Comparison of ENCODE assay signal across 9 cellular contexts in the genomic region with DNA sequence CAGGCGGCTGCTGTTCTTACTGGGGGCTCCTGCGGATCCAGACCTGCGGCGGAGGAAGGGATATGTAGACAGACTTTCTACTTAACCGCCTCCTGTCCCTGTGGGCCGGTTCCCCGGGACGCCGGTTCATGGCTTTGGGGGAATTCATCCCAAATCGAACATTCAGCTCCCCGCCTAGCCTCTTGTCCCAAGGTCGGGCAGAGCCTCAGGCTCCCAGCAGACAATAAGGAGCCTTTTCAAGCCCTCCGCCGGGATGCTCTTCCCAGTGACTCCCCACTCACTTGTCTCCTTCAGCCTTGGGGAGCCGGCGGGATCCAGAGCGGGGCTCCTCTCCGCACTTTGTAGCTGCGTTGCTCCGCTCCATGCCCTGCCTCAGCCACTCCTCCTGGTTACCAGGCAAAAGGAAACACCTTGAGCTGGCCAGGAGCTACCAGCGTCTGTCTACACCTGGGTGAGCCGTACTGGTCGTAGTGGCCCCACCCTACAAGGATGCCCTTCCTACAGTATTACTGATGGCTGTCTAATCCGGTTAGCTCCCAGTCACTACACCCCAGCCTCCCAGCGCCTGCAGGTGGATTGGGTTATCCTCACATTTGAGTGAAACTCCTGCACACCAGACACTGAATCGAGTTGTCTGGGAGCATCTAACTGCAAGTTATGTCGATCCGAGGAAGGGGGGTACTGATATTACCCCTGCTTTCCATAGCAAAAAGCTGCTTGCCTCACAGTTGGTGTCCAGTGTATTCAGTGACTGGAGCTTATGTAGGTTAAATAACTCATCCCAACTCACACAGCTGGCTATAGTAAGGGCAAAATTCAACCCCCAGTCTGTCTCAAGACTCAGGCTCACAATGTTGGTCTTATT. TPM values are rescaled to one million over a fixed set of nuclear protein-coding genes. Genes with fewer than 3 reads are reported as not detected.
DNase-seq lines count a peak whose midpoint lies in the region; TF ChIP-seq lines count a peak whose summit lies in the region.
"Had no signal": no experiment of that assay in that cellular context is flagged by ENCODE, and none has a peak within 500 bp of the region (broad histone marks: within the 10 kb centered on the region; RNA-seq: fewer than 3 reads in every experiment).

A gene with protein sequence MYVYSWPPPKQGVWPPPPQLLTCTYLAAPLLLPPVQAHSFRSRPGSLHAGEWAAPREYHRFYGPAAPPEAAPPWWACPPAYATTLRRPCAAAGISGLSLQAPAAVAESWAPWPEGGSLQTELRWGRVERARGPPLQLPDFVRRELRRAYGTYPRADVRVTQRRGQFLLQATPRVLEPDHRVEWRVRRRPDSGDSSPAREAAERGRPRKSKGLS (minus strand): TSS at position 439 of the 865 bp plus-strand sequence. CDS start 450 bp downstream, outside the sequence.

- peaks cover 8% of the 10 kb centered on the region; the same call in 1 of the 2 replicates for H3F3A ChIP-seq in SU-DHL-6 (ENCODE audit: insufficient read depth)

- no peaks in the 10 kb centered on the region for H3K4me1 ChIP-seq in rectal smooth muscle tissue (ENCODE audit: control insufficient read depth, insufficient read depth, low read length)

- H3K4me3 ChIP-seq in SU-DHL-6 (ENCODE audit: insufficient read depth, low read length, poor library complexity, severe bottlenecking): peak within 1 kb of the TSS; percentile 91
- peak within 1 kb of the TSS; percentile 52 for H3K4me3 ChIP-seq in fibroblast of mammary gland (ENCODE audit: control insufficient read depth, low read depth, low read length)
- H3K4me3 ChIP-seq in rectal smooth muscle tissue (ENCODE audit: low read length): peak within 1 kb of the TSS; percentile 80

- no peaks in the 10 kb centered on the region for H3K27me3 ChIP-seq in SU-DHL-6 (ENCODE audit: low read length)
- H3K27me3 ChIP-seq in rectal smooth muscle tissue (ENCODE audit: control insufficient read depth, insufficient read depth, low read length): no peaks in the 10 kb centered on the region

- no peaks in the 10 kb centered on the region for H3K9me2 ChIP-seq in SU-DHL-6 (replicated peaks; ENCODE audit: insufficient read depth, low read length)

- peak within 1 kb of the TSS; percentile 97 for H3K9ac ChIP-seq in SU-DHL-6 (ENCODE audit: low read length)
- H3K9ac ChIP-seq in rectal smooth muscle tissue (ENCODE audit: low read length): peak within 1 kb of the TSS; percentile 24

- H3K9me3 ChIP-seq in SU-DHL-6 (ENCODE audit: insufficient read depth, low read length): no peaks in the 10 kb centered on the region

- no peaks in the 10 kb centered on the region; the same call in 1 of the 2 replicates for H3K36me3 ChIP-seq in SU-DHL-6 (ENCODE audit: low read length)
- H3K36me3 ChIP-seq in rectal smooth muscle tissue (ENCODE audit: control insufficient read depth, insufficient read depth, low read length): no peaks in the 10 kb centered on the region

- peak within 1 kb of the TSS; percentile 94 for H3K4me2 ChIP-seq in SU-DHL-6 (ENCODE audit: low read depth, low read length, poor library complexity, severe bottlenecking)

- DNase-seq in NCI-H345 (lab: John Stamatoyannopoulos, UW) (peak; percentile 11), NCI-H345 treated with DMSO at 0.1 percent for 48 hours (lab: John Stamatoyannopoulos, UW; ENCODE audit: unreplicated experiment) (no peak), fibroblast of mammary gland (ENCODE audit: low read depth) (no peak), GM19238 (ENCODE audit: insufficient read length, low spot score) (no peak), occipital lobe (lab: John Stamatoyannopoulos, UW) (no peak), amniotic stem cell (lab: John Stamatoyannopoulos, UW) (no peak)

- H3K79me2 ChIP-seq in SU-DHL-6 (ENCODE audit: insufficient read depth, low read length): peaks cover 26% of the 10 kb centered on the region

- no peaks in the 10 kb centered on the region for H4K20me1 ChIP-seq in SU-DHL-6 (ENCODE audit: low read depth, low read length)

- TF ChIP-seq CTCF in SU-DHL-6 (IDR thresholded peaks at IDR 0.05; ENCODE audit: insufficient read depth, low read length, poor library complexity, severe bottlenecking) (no peak), fibroblast of mammary gland (conservative IDR thresholded peaks at IDR 0.05; ENCODE audit: control insufficient read depth, insufficient read depth, low read depth, low read length) (no peak)

- H2AFZ ChIP-seq in SU-DHL-6 (ENCODE audit: low read depth, low read length, severe bottlenecking): no peak within 1 kb of the TSS

- H3K27ac ChIP-seq in SU-DHL-6 (ENCODE audit: low read depth, low read length) (peak within 1 kb of the TSS; percentile 85), rectal smooth muscle tissue (ENCODE audit: low read depth, low read length) (peak within 1 kb of the TSS; percentile 62)

RNA-seq across cellular contexts. Expression of the gene that starts here (rescaled TPM):
- total RNA-seq in occipital lobe: not detected
- total RNA-seq: Daoy had no signal
